18 cellular contexts compared by ENCODE assay signal in genomic region chr1:230994860-230995259, GRCh38. TPM values are rescaled to one million over a fixed set of nuclear protein-coding genes. Genes with fewer than 3 reads are reported as not detected.
A peak's percentile ranks its signal among the peaks of the same experiment; 100 is the strongest.
DNase-seq lines count a peak whose midpoint lies in the region; ATAC-seq and TF ChIP-seq lines count a peak whose summit lies in the region.
"Had no signal": no experiment of that assay in that cellular context is flagged by ENCODE, and none has a peak within 500 bp of the region (broad histone marks: within the 10 kb centered on the region; RNA-seq: fewer than 3 reads in every experiment).

No MANE protein-coding gene starts in this region.

- H3K27ac Mint-ChIP-seq in T-helper 17 cell: peak overlapping the region; percentile 19
- H3K27ac Mint-ChIP-seq: CD4-positive, CD25-positive, alpha-beta regulatory T cell; CD8-positive, alpha-beta T cell; HFFc6 had no signal

- no peaks in the 10 kb centered on the region for H3K9me3 ChIP-seq in T-helper 17 cell (ENCODE audit: control insufficient read depth, low read length, poor library complexity, severe bottlenecking)
- H3K9me3 ChIP-seq: BLaER1, HAP-1 had no signal

- H3K4me1 Mint-ChIP-seq in T-helper 17 cell: peaks cover 6% of the 10 kb centered on the region

- no peak overlapping the region for H3K4me3 Mint-ChIP-seq in T-helper 17 cell
- H3K4me3 Mint-ChIP-seq: CD4-positive, CD25-positive, alpha-beta regulatory T cell; CD8-positive, alpha-beta T cell; HFFc6 had no signal

- no peak for TF ChIP-seq CTCF in BJ (IDR thresholded peaks at IDR 0.05; ENCODE audit: insufficient read depth, low read depth, low read length)
- TF ChIP-seq CTCF in fibroblast of villous mesenchyme (IDR thresholded peaks at IDR 0.05; ENCODE audit: insufficient read depth, low read depth, low read length): no peak

- peaks cover 27% of the 10 kb centered on the region for H3K36me3 ChIP-seq in BJ (ENCODE audit: control insufficient read depth, insufficient read depth, low read length)

- POLR2A ChIA-PET in BJ (lab: Charles Lee): no interaction called here

- no peaks in the 10 kb centered on the region for H3K27me3 Mint-ChIP-seq in T-helper 17 cell
- H3K27me3 Mint-ChIP-seq: CD4-positive, CD25-positive, alpha-beta regulatory T cell had no signal

- ATAC-seq in T-helper 17 cell: no peak
- ATAC-seq: CD8-positive, alpha-beta T cell had no signal

- peak; percentile 26 for DNase-seq in BJ (ENCODE audit: low read depth)
- no peak for DNase-seq in T-helper 17 cell
- DNase-seq in fibroblast of villous mesenchyme (ENCODE audit: low read depth): peak; percentile 56
- DNase-seq in renal cortical epithelial cell (ENCODE audit: low read depth): peak; percentile 25
- no peak for DNase-seq in HK-2 (ENCODE audit: unreplicated experiment)
- no peak for DNase-seq in effector CD4-positive, alpha-beta T cell
- no peak for DNase-seq in NCI-H226
- DNase-seq in NCI-H510A treated with DMSO at 0.1 percent for 48 hours (lab: John Stamatoyannopoulos, UW): no peak
- DNase-seq: 8988T; Calu3; CD4-positive, CD25-positive, alpha-beta regulatory T cell; CD8-positive, alpha-beta T cell; DMS53; DMS79 treated with DMSO at 0.1 percent for 48 hours; GOT3; HFFc6 had no signal

- H3K36me3 Mint-ChIP-seq in T-helper 17 cell (ENCODE audit: low read depth): peaks cover 28% of the 10 kb centered on the region

- CTCF ChIA-PET in BJ (lab: Yijun Ruan, JAX): no interaction called here

- no peak overlapping the region for H3K4me3 ChIP-seq in BJ (ENCODE audit: low read depth, low read length)
- H3K4me3 ChIP-seq in fibroblast of villous mesenchyme (ENCODE audit: low read depth, low read length): no peak overlapping the region
- H3K4me3 ChIP-seq: BLaER1, HAP-1 had no signal

- H3K27me3 ChIP-seq in BJ (ENCODE audit: control insufficient read depth, insufficient read depth, low read length): no peaks in the 10 kb centered on the region
- H3K27me3 ChIP-seq: BLaER1 had no signal

RNA-seq across cellular contexts. Expression of gene ARV1, which starts 16.0 kb away (rescaled TPM):
- 14.1 and 30.7 TPM in 2 replicates for polyA plus RNA-seq in BJ (2011; rRNA removed)
- 7.3 and 9.6 TPM in 2 replicates for polyA minus RNA-seq in BJ (2011; rRNA and poly(A)+ RNA removed)
- 1 to 10 TPM; 5.7 to 6.7 TPM for total RNA-seq in T-helper 17 cell
- 15.8 and 19.0 TPM in 2 replicates for total RNA-seq in fibroblast of villous mesenchyme
- 18.8 and 23.0 TPM in 2 replicates for total RNA-seq in renal cortical epithelial cell

RNA-seq across cellular contexts. Expression of gene TTC13, which starts 16.2 kb away (rescaled TPM):
- polyA plus RNA-seq in BJ (2011; rRNA removed): 7.4 and 12.5 TPM in 2 replicates
- 7.6 and 8.3 TPM in 2 replicates for polyA minus RNA-seq in BJ (2011; rRNA and poly(A)+ RNA removed)
- total RNA-seq in T-helper 17 cell (10 to 100 TPM; 27.4 to 34.7 TPM), fibroblast of villous mesenchyme (15.8 and 18.6 TPM in 2 replicates), renal cortical epithelial cell (11.5 and 12.2 TPM in 2 replicates)

RNA-seq across cellular contexts. Expression of gene FAM89A, which starts 45.2 kb away (rescaled TPM):
- polyA plus RNA-seq in BJ (2011; rRNA removed): 15.0 and 15.6 TPM in 2 replicates
- polyA minus RNA-seq in BJ (2011; rRNA and poly(A)+ RNA removed): 3.2 and 6.5 TPM in 2 replicates
- total RNA-seq in T-helper 17 cell (1 to 10 TPM; 1.3 to 1.8 TPM), fibroblast of villous mesenchyme (7.7 and 22.5 TPM in 2 replicates), renal cortical epithelial cell (2.4 and 3.2 TPM in 2 replicates)

Comparison
In these comparisons a context has a peak if more than half of its experiments do, and no peak if none do; other contexts are left out.
1. DNase-seq: peak in BJ (single experiment), fibroblast of villous mesenchyme (single experiment) and renal cortical epithelial cell (single experiment); none in T-helper 17 cell (0 of 3), HK-2 (single experiment), effector CD4-positive, alpha-beta T cell (single experiment), NCI-H226 (single experiment) and NCI-H510A treated with DMSO at 0.1 percent for 48 hours (single experiment).